13 cellular contexts compared by ENCODE assay signal in the genomic region with DNA sequence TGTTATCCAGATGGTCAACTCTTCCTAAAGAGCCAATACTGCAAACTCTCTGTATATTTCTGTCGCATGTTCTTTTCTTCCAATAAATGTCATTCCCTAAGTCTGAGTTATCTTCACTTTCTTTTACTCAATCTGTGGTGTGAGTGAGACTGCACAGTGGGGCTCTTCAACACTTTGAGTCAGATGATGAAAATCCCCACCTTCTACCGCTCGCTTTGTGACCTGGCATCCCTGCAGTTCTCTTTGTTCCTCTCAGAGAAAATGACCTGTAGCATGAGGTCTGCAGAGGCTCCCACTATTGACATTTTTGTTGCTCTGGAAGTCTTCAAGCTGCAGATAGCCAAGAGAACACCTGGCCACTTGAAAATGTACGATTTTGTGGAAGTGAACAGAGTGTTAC. TPM values are rescaled to one million over a fixed set of nuclear protein-coding genes. Genes with fewer than 3 reads are reported as not detected.
DNase-seq lines count a peak whose midpoint lies in the region; ATAC-seq and TF ChIP-seq lines count a peak whose summit lies in the region.
"Had no signal": no experiment of that assay in that cellular context is flagged by ENCODE, and none has a peak within 500 bp of the region (broad histone marks: within the 10 kb centered on the region; RNA-seq: fewer than 3 reads in every experiment).

No MANE protein-coding gene starts in this region.

- H4K20me1 ChIP-seq in GM23338 (replicated peaks; ENCODE audit: insufficient read depth) (no peaks in the 10 kb centered on the region), neural progenitor cell (ENCODE audit: low read depth) (no peaks in the 10 kb centered on the region)

- no peak overlapping the region for H3K4me3 ChIP-seq in GM23338
- H3K4me3 ChIP-seq in neural progenitor cell = no peak overlapping the region

- H3K27ac Mint-ChIP-seq in GM23338 (no peak overlapping the region), neural progenitor cell (no peak overlapping the region)
- no peak overlapping the region for H3K27ac Mint-ChIP-seq in activated CD4-positive, alpha-beta T cell treated with anti-CD3 and anti-CD28 coated beads, Interleukin-2, amount 10 ng/mL, durations not matched to agents 24 days and 14 days
- H3K27ac Mint-ChIP-seq: CD4-positive, alpha-beta memory T cell had no signal

- H3K36me3 ChIP-seq in GM23338 (ENCODE audit: insufficient read depth) (no peaks in the 10 kb centered on the region), neural progenitor cell (no peaks in the 10 kb centered on the region)
- H3K36me3 ChIP-seq: BE2C had no signal

- no peak overlapping the region for H3K4me3 Mint-ChIP-seq in GM23338
- no peak overlapping the region for H3K4me3 Mint-ChIP-seq in neural progenitor cell
- H3K4me3 Mint-ChIP-seq in activated CD4-positive, alpha-beta T cell treated with anti-CD3 and anti-CD28 coated beads, Interleukin-2, amount 10 ng/mL, durations not matched to agents 24 days and 14 days = no peak overlapping the region
- H3K4me3 Mint-ChIP-seq: CD4-positive, alpha-beta memory T cell had no signal

- peak; percentile 62 for ATAC-seq in GM23338

- TF ChIP-seq CTCF in GM23338 (conservative IDR thresholded peaks at IDR 0.05; ENCODE audit: low read depth in 2 of 2) = no peak
- no peak for TF ChIP-seq CTCF in neural progenitor cell (IDR thresholded peaks at IDR 0.05)

- H3K4me2 ChIP-seq in GM23338 (no peak overlapping the region), neural progenitor cell (peak overlapping the region; percentile 47)

- H3K27me3 Mint-ChIP-seq in GM23338 (ENCODE audit: insufficient read depth, low read depth, poor library complexity) (no peaks in the 10 kb centered on the region), neural progenitor cell (ENCODE audit: insufficient read depth, low read depth) (no peaks in the 10 kb centered on the region)
- H3K27me3 Mint-ChIP-seq in activated CD4-positive, alpha-beta T cell treated with anti-CD3 and anti-CD28 coated beads, Interleukin-2, amount 10 ng/mL, durations not matched to agents 24 days and 14 days = no peaks in the 10 kb centered on the region

- H3K79me2 ChIP-seq in GM23338 (replicated peaks; ENCODE audit: insufficient read depth) = no peaks in the 10 kb centered on the region
- no peaks in the 10 kb centered on the region for H3K79me2 ChIP-seq in neural progenitor cell (ENCODE audit: low read depth)

- H3K27me3 ChIP-seq in GM23338 (ENCODE audit: insufficient read depth) = no peaks in the 10 kb centered on the region
- H3K27me3 ChIP-seq in neural progenitor cell = no peaks in the 10 kb centered on the region
- H3K27me3 ChIP-seq: BE2C had no signal

- DNase-seq in NCI-H345 (lab: John Stamatoyannopoulos, UW) = peak; percentile 21
- no peak for DNase-seq in NCI-H345 treated with DMSO at 0.1 percent for 48 hours (lab: John Stamatoyannopoulos, UW; ENCODE audit: unreplicated experiment)
- no peak for DNase-seq in GM23338 (ENCODE audit: low spot score)
- DNase-seq in NCI-H510A (lab: John Stamatoyannopoulos, UW) = peak; percentile 32
- DNase-seq in neural progenitor cell (ENCODE audit: low spot score) = peak; percentile 44
- DNase-seq in GDM1 (lab: John Stamatoyannopoulos, UW) = no peak
- DNase-seq in activated CD4-positive, alpha-beta T cell treated with anti-CD3 and anti-CD28 coated beads, Interleukin-2, amount 10 ng/mL, durations not matched to agents 24 days and 14 days = no peak
- DNase-seq: BE2C; CD4-positive, alpha-beta memory T cell; GF-D8; NCI-H187 treated with DMSO at 0.1 percent for 48 hours; T-helper 9 cell had no signal

- H3K4me1 Mint-ChIP-seq in GM23338 (peaks cover 2% of the 10 kb centered on the region), neural progenitor cell (peaks cover 8% of the 10 kb centered on the region)
- no peaks in the 10 kb centered on the region for H3K4me1 Mint-ChIP-seq in activated CD4-positive, alpha-beta T cell treated with anti-CD3 and anti-CD28 coated beads, Interleukin-2, amount 10 ng/mL, durations not matched to agents 24 days and 14 days
- H3K4me1 Mint-ChIP-seq: CD4-positive, alpha-beta memory T cell had no signal

- H3K4me1 ChIP-seq in GM23338 (ENCODE audit: insufficient read depth) (no peaks in the 10 kb centered on the region), neural progenitor cell (peaks cover 9% of the 10 kb centered on the region)
- H3K4me1 ChIP-seq: BE2C had no signal

- H3K27ac ChIP-seq in GM23338 (ENCODE audit: low read depth) = no peak overlapping the region
- H3K27ac ChIP-seq in neural progenitor cell = no peak overlapping the region
- H3K27ac ChIP-seq: RWPE1 had no signal

- no peaks in the 10 kb centered on the region for H3K9me3 Mint-ChIP-seq in GM23338
- no peaks in the 10 kb centered on the region for H3K9me3 Mint-ChIP-seq in neural progenitor cell
- H3K9me3 Mint-ChIP-seq in activated CD4-positive, alpha-beta T cell treated with anti-CD3 and anti-CD28 coated beads, Interleukin-2, amount 10 ng/mL, durations not matched to agents 24 days and 14 days = no peaks in the 10 kb centered on the region
- H3K9me3 Mint-ChIP-seq: CD4-positive, alpha-beta memory T cell had no signal

- H3F3A ChIP-seq in GM23338 (replicated peaks; ENCODE audit: low read depth) (no peaks in the 10 kb centered on the region), neural progenitor cell (ENCODE audit: low read depth) (peaks cover 8% of the 10 kb centered on the region)

- intact Hi-C loops in activated CD4-positive, alpha-beta T cell treated with anti-CD3 and anti-CD28 coated beads, Interleukin-2, amount 10 ng/mL, durations not matched to agents 24 days and 14 days (cut with micrococcal nuclease) = no loop called here

- no peaks in the 10 kb centered on the region for H3K9me3 ChIP-seq in neural progenitor cell (ENCODE audit: low read depth)
- H3K9me3 ChIP-seq: BE2C had no signal

- H3K9me2 ChIP-seq in GM23338 (ENCODE audit: insufficient read depth) = no peaks in the 10 kb centered on the region

- H3K36me3 Mint-ChIP-seq in GM23338 (ENCODE audit: low read depth) (no peaks in the 10 kb centered on the region; the same call in 2 of the 3 replicates), neural progenitor cell (peaks cover 3% of the 10 kb centered on the region)
- H3K36me3 Mint-ChIP-seq in activated CD4-positive, alpha-beta T cell treated with anti-CD3 and anti-CD28 coated beads, Interleukin-2, amount 10 ng/mL, durations not matched to agents 24 days and 14 days (ENCODE audit: low read depth) = no peaks in the 10 kb centered on the region
- H3K36me3 Mint-ChIP-seq: CD4-positive, alpha-beta memory T cell had no signal

- no peak overlapping the region for H3K9ac ChIP-seq in neural progenitor cell

- no peak overlapping the region for H2AFZ ChIP-seq in GM23338
- peak overlapping the region; percentile 9 for H2AFZ ChIP-seq in neural progenitor cell (replicated peaks)

TF ChIP-seq in GM23338, 12 proteins besides CTCF, POLR2A, EP300 and RAD21:
- no peak for TF ChIP-seq STAT1 (IDR thresholded peaks at IDR 0.05; ENCODE audit: unreplicated experiment)

RNA-seq across cellular contexts. Expression of a gene that starts 52.8 kb away (rescaled TPM):
- total RNA-seq in GM23338 (2014; rRNA removed; shearing (Covaris generic)) = 1.9 and 4.0 TPM in 2 replicates
- 1.5 and 1.7 TPM in 2 replicates for polyA plus RNA-seq in GM23338 (2016; fragmentation: Nextera tagmentation; extraction: Ambion mirVana)
- total RNA-seq in neural progenitor cell (ENCODE audit: low replicate concordance) = 3.8 and 5.7 TPM in 2 replicates
- total RNA-seq in activated CD4-positive, alpha-beta T cell treated with anti-CD3 and anti-CD28 coated beads, Interleukin-2, amount 10 ng/mL, durations not matched to agents 24 days and 14 days = not detected in 2 replicates
- total RNA-seq: CD4-positive, alpha-beta memory T cell had no signal

Comparison
In these comparisons a context has a peak if more than half of its experiments do, and no peak if none do; other contexts are left out.
1. DNase-seq: peak in NCI-H345 (single experiment), NCI-H510A (single experiment) and neural progenitor cell (single experiment); none in NCI-H345 treated with DMSO at 0.1 percent for 48 hours (single experiment), GM23338 (single experiment), GDM1 (single experiment) and activated CD4-positive, alpha-beta T cell treated with anti-CD3 and anti-CD28 coated beads, Interleukin-2, amount 10 ng/mL, durations not matched to agents 24 days and 14 days (single experiment).